ENCODE assay signal across 2 cellular contexts in genomic region chr19:40231544-40232424, GRCh38.
TF ChIP-seq lines count a peak whose summit lies in the region.

No MANE protein-coding gene starts in this region.

TF ChIP-seq in endothelial cell of umbilical vein, 7 proteins besides CTCF, POLR2A, EP300 and RAD21:
- TF ChIP-seq POLR2AphosphoS5 (IDR thresholded peaks at IDR 0.05; ENCODE audit: insufficient read depth, low read depth, low read length) (no peak), MAX (IDR thresholded peaks at IDR 0.05; ENCODE audit: insufficient read depth, insufficient read length) (peak; percentile 56), MYC (IDR thresholded peaks at IDR 0.05; ENCODE audit: low read depth, low read length) (no peak), FOS (IDR thresholded peaks at IDR 0.05; ENCODE audit: borderline replicate concordance, insufficient read depth, low read length) (no peak)

TF ChIP-seq in liver, 16 proteins besides CTCF, POLR2A, EP300 and RAD21:
- TF ChIP-seq SP1 (IDR thresholded peaks at IDR 0.05) (peak; percentile 81), ZBTB33 (IDR thresholded peaks at IDR 0.05) (no peak), GABPA (IDR thresholded peaks at IDR 0.05 in 1 of 2, conservative IDR thresholded peaks at IDR 0.05 in 1 of 2) (peak in 1 of 2 donors; percentile 74), HNF4A (conservative IDR thresholded peaks at IDR 0.05) (peak; percentile 53 to 88), HNF4G (IDR thresholded peaks at IDR 0.05) (no peak), TAF1 (conservative IDR thresholded peaks at IDR 0.05) (no peak), MAX (IDR thresholded peaks at IDR 0.05) (no peak), EGR1 (IDR thresholded peaks at IDR 0.05; ENCODE audit: low read depth in 2 of 2) (peak in 1 of 2 donors; percentile 65), FOXA2 (IDR thresholded peaks at IDR 0.05) (peak; percentile 31), RXRA (IDR thresholded peaks at IDR 0.05) (peak; percentile 93 to 98), NR2F2 (IDR thresholded peaks at IDR 0.05) (peak; percentile 81), FOXA1 (IDR thresholded peaks at IDR 0.05) (peak; percentile 30), REST (IDR thresholded peaks at IDR 0.05) (peak; percentile 52), YY1 (IDR thresholded peaks at IDR 0.05) (no peak), JUND (IDR thresholded peaks at IDR 0.05) (no peak)
- TF ChIP-seq, protein P1, sequence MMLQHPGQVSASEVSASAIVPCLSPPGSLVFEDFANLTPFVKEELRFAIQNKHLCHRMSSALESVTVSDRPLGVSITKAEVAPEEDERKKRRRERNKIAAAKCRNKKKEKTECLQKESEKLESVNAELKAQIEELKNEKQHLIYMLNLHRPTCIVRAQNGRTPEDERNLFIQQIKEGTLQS (IDR thresholded peaks at IDR 0.05), result no peak
